38 cellular contexts compared by ENCODE assay signal in genomic region chr19:41025411-41025810, GRCh38. TPM values are rescaled to one million over a fixed set of nuclear protein-coding genes. Genes with fewer than 3 reads are reported as not detected.
"Had no signal": no experiment of that assay in that cellular context is flagged by ENCODE, and none has a peak within 500 bp of the region (broad histone marks: within the 10 kb centered on the region; RNA-seq: fewer than 3 reads in every experiment).

No MANE protein-coding gene starts in this region.

- DNase-seq: activated B cell treated with CpG ODN at 0.5 μM for 24 hours; activated CD4-positive, alpha-beta memory T cell treated with anti-CD3 and anti-CD28 coated beads for 36 hours; activated CD4-positive, alpha-beta T cell treated with anti-CD3 and anti-CD28 coated beads for 4 hours; activated CD4-positive, alpha-beta T cell treated with anti-CD3 and anti-CD28 coated beads, Interleukin-2, amount 10 ng/mL, durations not matched to agents 24 days and 14 days; activated CD4-positive, alpha-beta T cell treated with anti-CD3 and anti-CD28 coated beads, Interleukin-2, amount 50 U/mL, for 1 hour; activated CD4-positive, alpha-beta T cell treated with anti-CD3 and anti-CD28 coated beads, Interleukin-2, amount 50 U/mL, for 4 hours; activated CD4-positive, CD25-positive, alpha-beta regulatory T cell treated with anti-CD3 and anti-CD28 coated beads, Interleukin-2, amount 50 U/mL, for 72 hours; activated CD8-positive, alpha-beta T cell treated with anti-CD3 and anti-CD28 coated beads for 36 hours; activated effector memory CD4-positive, alpha-beta T cell treated with anti-CD3 and anti-CD28 coated beads, Interleukin-2, amount 50 U/mL, for 16 hours; activated gamma-delta T cell treated with Interleukin-2 at 50 U/mL for 16 hours; activated naive CD4-positive, alpha-beta T cell; activated naive CD4-positive, alpha-beta T cell treated with anti-CD3 and anti-CD28 coated beads for 36 hours; activated naive CD4-positive, alpha-beta T cell treated with anti-CD3 and anti-CD28 coated beads, Interleukin-2, amount 50 U/mL, for 16 hours; activated naive CD8-positive, alpha-beta T cell treated with anti-CD3 and anti-CD28 coated beads for 36 hours; activated T-cell treated with anti-CD3 and anti-CD28 coated beads for 4 hours; activated T-cell treated with anti-CD3 and anti-CD28 coated beads, Interleukin-2, amount 50 U/mL, for 1 hour; activated T-cell treated with anti-CD3 and anti-CD28 coated beads, Interleukin-2, amount 50 U/mL, for 4 hours; activated T-cell treated with anti-CD3 and anti-CD28 coated beads, Interleukin-2, amount 50 U/mL, for 72 hours; amniotic stem cell; anterior cingulate cortex; caudate nucleus; cerebellar nuclear complex; T-helper 1 cell; T-helper 2 cell; T-helper 9 cell had no signal

- H3K4me3 ChIP-seq: adrenal gland, ascending aorta, cardiac muscle cell had no signal

- H3K36me3 Mint-ChIP-seq: activated CD4-positive, alpha-beta memory T cell treated with anti-CD3 and anti-CD28 coated beads for 36 hours; activated naive CD4-positive, alpha-beta T cell treated with anti-CD3 and anti-CD28 coated beads, Interleukin-2, amount 50 U/mL, for 72 hours; activated naive CD8-positive, alpha-beta T cell treated with anti-CD3 and anti-CD28 coated beads for 36 hours; brain had no signal

- H3K27ac ChIP-seq: adrenal gland, ascending aorta, cardiac muscle cell, VCaP had no signal

- H3K4me1 Mint-ChIP-seq: activated B cell treated with CpG ODN at 0.5 μM for 24 hours; activated CD4-positive, alpha-beta T cell treated with anti-CD3 and anti-CD28 coated beads, Interleukin-2, amount 10 ng/mL, durations not matched to agents 24 days and 14 days; activated naive CD8-positive, alpha-beta T cell treated with anti-CD3 and anti-CD28 coated beads for 36 hours; activated T-helper 17 cell treated with anti-CD3 and anti-CD28 coated beads, Interleukin-2, amount 50 U/mL, for 72 hours; brain; central memory CD8-positive, alpha-beta T cell had no signal

- ATAC-seq: activated CD8-positive, alpha-beta T cell treated with anti-CD3 and anti-CD28 coated beads for 36 hours; activated naive CD4-positive, alpha-beta T cell treated with anti-CD3 and anti-CD28 coated beads, Interleukin-2, amount 50 U/mL, for 72 hours; activated T-cell treated with anti-CD3 and anti-CD28 coated beads, Interleukin-2, amount 50 U/mL, for 4 hours; activated T-cell treated with anti-CD3 and anti-CD28 coated beads, Interleukin-2, amount 50 U/mL, for 72 hours; activated T-helper 17 cell treated with anti-CD3 and anti-CD28 coated beads, Interleukin-2, amount 50 U/mL, for 72 hours had no signal

- H3K27ac Mint-ChIP-seq: activated B cell treated with CpG ODN at 0.5 μM for 24 hours; activated CD4-positive, alpha-beta memory T cell treated with anti-CD3 and anti-CD28 coated beads for 36 hours; activated CD4-positive, alpha-beta T cell treated with anti-CD3 and anti-CD28 coated beads, Interleukin-2, amount 10 ng/mL, durations not matched to agents 24 days and 14 days; activated CD8-positive, alpha-beta T cell treated with anti-CD3 and anti-CD28 coated beads for 36 hours; activated naive CD4-positive, alpha-beta T cell treated with anti-CD3 and anti-CD28 coated beads for 36 hours; activated naive CD4-positive, alpha-beta T cell treated with anti-CD3 and anti-CD28 coated beads, Interleukin-2, amount 50 U/mL, for 72 hours; activated naive CD8-positive, alpha-beta T cell treated with anti-CD3 and anti-CD28 coated beads for 36 hours; activated T-cell treated with anti-CD3 and anti-CD28 coated beads, Interleukin-2, amount 50 U/mL, for 72 hours; activated T-helper 1 cell treated with anti-CD3 and anti-CD28 coated beads, Interleukin-12 subunit alpha, Interleukin-12 subunit beta, Interleukin-2, Interleukin-4 antibody, amounts not matched to agents 30 ng/mL and 10 ng/mL and 1 ng/mL, durations not matched to agents 14 hours and 24 hours and 36 hours; activated T-helper 17 cell treated with anti-CD3 and anti-CD28 coated beads, Interleukin-2, amount 50 U/mL, for 72 hours; brain; T-helper 1 cell treated with Interleukin-12 subunit alpha and Interleukin-12 subunit beta and Interleukin-4 antibody, amounts not matched to agents 30 μg/mL and 1 μg/mL, for 36 hours; T-helper 2 cell treated with Interferon-gamma antibody and Interleukin-4, amounts not matched to agents 5 μg/mL and 100 μg/mL, for 36 hours had no signal

- H3K9me3 Mint-ChIP-seq: activated B cell treated with CpG ODN at 0.5 μM for 24 hours; activated CD4-positive, alpha-beta memory T cell treated with anti-CD3 and anti-CD28 coated beads for 36 hours; activated CD4-positive, alpha-beta T cell treated with anti-CD3 and anti-CD28 coated beads, Interleukin-2, amount 10 ng/mL, durations not matched to agents 24 days and 14 days; activated CD8-positive, alpha-beta T cell treated with anti-CD3 and anti-CD28 coated beads for 36 hours; activated naive CD4-positive, alpha-beta T cell treated with anti-CD3 and anti-CD28 coated beads for 36 hours; activated naive CD4-positive, alpha-beta T cell treated with anti-CD3 and anti-CD28 coated beads, Interleukin-2, amount 50 U/mL, for 72 hours; activated naive CD8-positive, alpha-beta T cell treated with anti-CD3 and anti-CD28 coated beads for 36 hours; activated T-cell treated with anti-CD3 and anti-CD28 coated beads, Interleukin-2, amount 50 U/mL, for 4 hours; activated T-helper 1 cell treated with anti-CD3 and anti-CD28 coated beads, Interleukin-12 subunit alpha, Interleukin-12 subunit beta, Interleukin-2, Interleukin-4 antibody, amounts not matched to agents 30 ng/mL and 10 ng/mL and 1 ng/mL, durations not matched to agents 14 hours and 24 hours and 36 hours; activated T-helper 17 cell treated with anti-CD3 and anti-CD28 coated beads, Interleukin-2, amount 50 U/mL, for 72 hours; central memory CD8-positive, alpha-beta T cell; T-helper 1 cell treated with Interleukin-12 subunit alpha and Interleukin-12 subunit beta and Interleukin-4 antibody, amounts not matched to agents 30 μg/mL and 1 μg/mL, for 36 hours; T-helper 2 cell treated with Interferon-gamma antibody and Interleukin-4, amounts not matched to agents 5 μg/mL and 100 μg/mL, for 36 hours had no signal

- H3K4me3 Mint-ChIP-seq: activated B cell treated with CpG ODN at 0.5 μM for 24 hours; activated CD4-positive, alpha-beta memory T cell treated with anti-CD3 and anti-CD28 coated beads for 36 hours; activated CD4-positive, alpha-beta T cell treated with anti-CD3 and anti-CD28 coated beads, Interleukin-2, amount 10 ng/mL, durations not matched to agents 24 days and 14 days; activated CD8-positive, alpha-beta T cell treated with anti-CD3 and anti-CD28 coated beads for 36 hours; activated naive CD4-positive, alpha-beta T cell treated with anti-CD3 and anti-CD28 coated beads for 36 hours; activated naive CD8-positive, alpha-beta T cell treated with anti-CD3 and anti-CD28 coated beads for 36 hours; activated T-cell treated with anti-CD3 and anti-CD28 coated beads, Interleukin-2, amount 50 U/mL, for 4 hours; activated T-cell treated with anti-CD3 and anti-CD28 coated beads, Interleukin-2, amount 50 U/mL, for 72 hours; activated T-helper 1 cell treated with anti-CD3 and anti-CD28 coated beads, Interleukin-12 subunit alpha, Interleukin-12 subunit beta, Interleukin-2, Interleukin-4 antibody, amounts not matched to agents 30 ng/mL and 10 ng/mL and 1 ng/mL, durations not matched to agents 14 hours and 24 hours and 36 hours; activated T-helper 17 cell treated with anti-CD3 and anti-CD28 coated beads, Interleukin-2, amount 50 U/mL, for 72 hours; brain; central memory CD8-positive, alpha-beta T cell; T-helper 1 cell treated with Interleukin-12 subunit alpha and Interleukin-12 subunit beta and Interleukin-4 antibody, amounts not matched to agents 30 μg/mL and 1 μg/mL, for 36 hours; T-helper 2 cell treated with Interferon-gamma antibody and Interleukin-4, amounts not matched to agents 5 μg/mL and 100 μg/mL, for 36 hours had no signal

RNA-seq across cellular contexts. Expression of gene CYP2B6, which starts 34.3 kb away (rescaled TPM):
- total RNA-seq: activated B cell treated with CpG ODN at 0.5 μM for 24 hours; activated CD4-positive, alpha-beta memory T cell treated with anti-CD3 and anti-CD28 coated beads for 36 hours; activated CD4-positive, alpha-beta T cell treated with anti-CD3 and anti-CD28 coated beads, Interleukin-2, amount 10 ng/mL, durations not matched to agents 24 days and 14 days; activated CD8-positive, alpha-beta T cell treated with anti-CD3 and anti-CD28 coated beads for 36 hours; activated naive CD4-positive, alpha-beta T cell treated with anti-CD3 and anti-CD28 coated beads for 36 hours; activated naive CD4-positive, alpha-beta T cell treated with anti-CD3 and anti-CD28 coated beads, Interleukin-2, amount 50 U/mL, for 72 hours; activated naive CD8-positive, alpha-beta T cell treated with anti-CD3 and anti-CD28 coated beads for 36 hours; activated T-cell treated with anti-CD3 and anti-CD28 coated beads, Interleukin-2, amount 50 U/mL, for 72 hours; activated T-helper 1 cell treated with anti-CD3 and anti-CD28 coated beads, Interleukin-12 subunit alpha, Interleukin-12 subunit beta, Interleukin-2, Interleukin-4 antibody, amounts not matched to agents 30 ng/mL and 10 ng/mL and 1 ng/mL, durations not matched to agents 14 hours and 24 hours and 36 hours; activated T-helper 17 cell treated with anti-CD3 and anti-CD28 coated beads, Interleukin-2, amount 50 U/mL, for 72 hours; ascending aorta; bronchial epithelial cell; cardiac muscle cell; chondrocyte had no signal
